9 cellular contexts compared by ENCODE assay signal in genomic region chr14:91869556-91869955, GRCh38. TPM values are rescaled to one million over a fixed set of nuclear protein-coding genes. Genes with fewer than 3 reads are reported as not detected.
A peak's percentile ranks its signal among the peaks of the same experiment; 100 is the strongest.
DNase-seq lines count a peak whose midpoint lies in the region; ATAC-seq, FAIRE-seq and TF ChIP-seq lines count a peak whose summit lies in the region.
"Had no signal": no experiment of that assay in that cellular context is flagged by ENCODE, and none has a peak within 500 bp of the region (broad histone marks: within the 10 kb centered on the region; RNA-seq: fewer than 3 reads in every experiment).

No MANE protein-coding gene starts in this region.

- DNase-seq in activated T-cell treated with anti-CD3 and anti-CD28 coated beads, Interleukin-2, amount 50 U/mL, for 4 hours, result no peak
- no peak for DNase-seq in activated T-cell treated with anti-CD3 and anti-CD28 coated beads, Interleukin-2, amount 50 U/mL, for 48 hours
- no peak for DNase-seq in T-helper 17 cell
- DNase-seq in endothelial cell of umbilical vein (ENCODE audit: low read depth, low spot score), result no peak
- no peak for DNase-seq in spleen
- DNase-seq in mesothelial cell of epicardium (ENCODE audit: low spot score in 2 of 2, unreplicated experiment in 2 of 2), result no peak
- no peak for DNase-seq in BE2C

- H3K27me3 ChIP-seq in endothelial cell of umbilical vein (ENCODE audit: control insufficient read depth in 2 of 2, insufficient read depth in 2 of 2, low read length in 2 of 2), result no peaks in the 10 kb centered on the region
- H3K27me3 ChIP-seq in spleen (replicated peaks in 1 of 7), result no peaks in the 10 kb centered on the region
- peaks cover 24% of the 10 kb centered on the region for H3K27me3 ChIP-seq in BE2C

- no peaks in the 10 kb centered on the region for H3K27me3 Mint-ChIP-seq in activated T-cell treated with anti-CD3 and anti-CD28 coated beads, Interleukin-2, amount 50 U/mL, for 4 hours (ENCODE audit: low read depth)
- H3K27me3 Mint-ChIP-seq in T-helper 17 cell (no peaks in the 10 kb centered on the region), mesothelial cell of epicardium (ENCODE audit: low read depth) (no peaks in the 10 kb centered on the region)

- peak overlapping the region; percentile 75 for H3K4me3 Mint-ChIP-seq in activated T-cell treated with anti-CD3 and anti-CD28 coated beads, Interleukin-2, amount 50 U/mL, for 4 hours
- peak overlapping the region; percentile 89 for H3K4me3 Mint-ChIP-seq in T-helper 17 cell
- H3K4me3 Mint-ChIP-seq in mesothelial cell of epicardium, result no peak overlapping the region

- H2AFZ ChIP-seq in endothelial cell of umbilical vein (ENCODE audit: low read depth, low read length), result no peak overlapping the region

- no peak for TF ChIP-seq POLR2A in endothelial cell of umbilical vein (IDR thresholded peaks at IDR 0.05; ENCODE audit: low read depth, low read length)
- no peak for TF ChIP-seq POLR2A in spleen (IDR thresholded peaks at IDR 0.05)

- H3K4me2 ChIP-seq in endothelial cell of umbilical vein (ENCODE audit: insufficient read depth, low read length), result no peak overlapping the region

- no peaks in the 10 kb centered on the region for H3K79me2 ChIP-seq in endothelial cell of umbilical vein (ENCODE audit: control insufficient read depth, insufficient read depth, low read length)

- H3K4me1 ChIP-seq in endothelial cell of umbilical vein (ENCODE audit: control insufficient read depth, extremely low read depth, insufficient read depth, low read length) (peaks cover 7% of the 10 kb centered on the region), spleen (peaks cover 17 to 78% (median 67%) of the 10 kb centered on the region in 6 donors), BE2C (no peaks in the 10 kb centered on the region)

- H3K4me3 ChIP-seq in endothelial cell of umbilical vein (replicated peaks in 1 of 3; ENCODE audit: insufficient read depth in 1 of 3, low read depth in 1 of 3, low read length in 3 of 3) (no peak overlapping the region), spleen (peak overlapping the region in 1 of 8 donors; percentile 30), BE2C (ENCODE audit: low read depth, low read length) (no peak overlapping the region)

- no peak for FAIRE-seq in endothelial cell of umbilical vein (lab: Jason Lieb, UNC)

- CTCF ChIA-PET in endothelial cell of umbilical vein (lab: Charles Lee), result interaction anchor here (0.6 to 1.0 kb wide), 2 partner anchors 16 to 97 kb away, joined by 3 read pairs; no protein-coding TSS in a partner anchor

- no peaks in the 10 kb centered on the region for H4K20me1 ChIP-seq in endothelial cell of umbilical vein (replicated peaks; ENCODE audit: control insufficient read depth, extremely low read depth, insufficient read depth, low read length)

- 80 to 87% (median 81%) methylated on average over 8 of the region's 8 CpGs for WGBS in spleen, 5 donors

- H3K9me3 ChIP-seq in T-helper 17 cell (ENCODE audit: control insufficient read depth, low read length, poor library complexity, severe bottlenecking) (no peaks in the 10 kb centered on the region), endothelial cell of umbilical vein (replicated peaks; ENCODE audit: control insufficient read depth, insufficient read depth, low read length) (no peaks in the 10 kb centered on the region), spleen (peaks cover 0 to 7% (median 0%) of the 10 kb centered on the region in 8 donors), BE2C (no peaks in the 10 kb centered on the region)

- intact Hi-C loops in endothelial cell of umbilical vein (cut with micrococcal nuclease), result no loop called here
- intact Hi-C loops in spleen (cut with DNase I; ENCODE audit: low total_unique reads), result no loop called here

- no peaks in the 10 kb centered on the region for H3K9me1 ChIP-seq in endothelial cell of umbilical vein (replicated peaks; ENCODE audit: control insufficient read depth, extremely low read depth, insufficient read depth, low read length)

- POLR2A ChIA-PET in endothelial cell of umbilical vein (lab: Charles Lee), result no interaction called here

- H3K4me1 Mint-ChIP-seq in activated T-cell treated with anti-CD3 and anti-CD28 coated beads, Interleukin-2, amount 50 U/mL, for 4 hours (ENCODE audit: low read depth), result peaks cover 94% of the 10 kb centered on the region
- H3K4me1 Mint-ChIP-seq in T-helper 17 cell, result peaks cover 74% of the 10 kb centered on the region
- H3K4me1 Mint-ChIP-seq in mesothelial cell of epicardium, result peaks cover 2% of the 10 kb centered on the region

- H3K36me3 ChIP-seq in endothelial cell of umbilical vein (ENCODE audit: control insufficient read depth in 2 of 2, extremely low read depth in 1 of 2, insufficient read depth in 2 of 2, low read length in 2 of 2) (no peaks in the 10 kb centered on the region), spleen (peaks cover 0 to 51% (median 0%) of the 10 kb centered on the region in 6 donors), BE2C (no peaks in the 10 kb centered on the region)

- H3K27ac ChIP-seq in endothelial cell of umbilical vein (ENCODE audit: insufficient read depth, low read depth, low read length), result no peak overlapping the region
- H3K27ac ChIP-seq in spleen, result peak overlapping the region; percentile 15 to 87 (median 72)

- no peak for ATAC-seq in activated T-cell treated with anti-CD3 and anti-CD28 coated beads, Interleukin-2, amount 50 U/mL, for 4 hours
- ATAC-seq in T-helper 17 cell (no peak), HG02759 (IDR thresholded peaks at IDR 0.05; ENCODE audit: unreplicated experiment) (no peak)
- ATAC-seq: SK-N-SH treated with all-trans-retinoic acid at 6 μM for 48 hours had no signal

- dilution Hi-C loops in endothelial cell of umbilical vein (cut with MboI; ENCODE audit: extremely low pct_ligation_motif_present, low sequenced_read_pairs), result no loop called here

- no peak for TF ChIP-seq CTCF in endothelial cell of umbilical vein (IDR thresholded peaks at IDR 0.05; ENCODE audit: extremely low read depth in 1 of 2, insufficient read depth in 1 of 2, low read depth in 1 of 2, low read length in 2 of 2)
- TF ChIP-seq CTCF in spleen (IDR thresholded peaks at IDR 0.05 in 8 of 11, conservative IDR thresholded peaks at IDR 0.05 in 3 of 11), result no peak
- TF ChIP-seq CTCF in mesothelial cell of epicardium (IDR thresholded peaks at IDR 0.05; ENCODE audit: unreplicated experiment), result no peak
- TF ChIP-seq CTCF in BE2C (IDR thresholded peaks at IDR 0.05; ENCODE audit: low read depth, low read length), result no peak

- H3K27ac Mint-ChIP-seq in T-helper 17 cell (peak overlapping the region; percentile 100), mesothelial cell of epicardium (no peak overlapping the region)

- H3K9ac ChIP-seq in endothelial cell of umbilical vein (replicated peaks; ENCODE audit: extremely low read depth, insufficient read depth, low read length), result no peak overlapping the region

- no peaks in the 10 kb centered on the region for H3K36me3 Mint-ChIP-seq in activated T-cell treated with anti-CD3 and anti-CD28 coated beads, Interleukin-2, amount 50 U/mL, for 4 hours (ENCODE audit: insufficient read depth)
- H3K36me3 Mint-ChIP-seq in T-helper 17 cell (ENCODE audit: low read depth) (peaks cover 2% of the 10 kb centered on the region), mesothelial cell of epicardium (peaks cover 9% of the 10 kb centered on the region)

- H3K9me3 Mint-ChIP-seq in activated T-cell treated with anti-CD3 and anti-CD28 coated beads, Interleukin-2, amount 50 U/mL, for 4 hours, result no peaks in the 10 kb centered on the region
- H3K9me3 Mint-ChIP-seq in mesothelial cell of epicardium, result no peaks in the 10 kb centered on the region

- TSS peak; percentile 87 for BruUV-seq in endothelial cell of umbilical vein (replicated peaks; lab: Mats Ljungman, UMichigan)

TF ChIP-seq in endothelial cell of umbilical vein, 7 proteins besides CTCF, POLR2A, EP300 and RAD21:
- TF ChIP-seq MYC (IDR thresholded peaks at IDR 0.05; ENCODE audit: low read depth, low read length) (no peak), POLR2AphosphoS5 (IDR thresholded peaks at IDR 0.05; ENCODE audit: insufficient read depth, low read depth, low read length) (no peak), GATA2 (IDR thresholded peaks at IDR 0.05; ENCODE audit: insufficient read depth, insufficient read length, low read depth, low read length) (no peak), JUN (IDR thresholded peaks at IDR 0.05; ENCODE audit: borderline replicate concordance, insufficient read depth, insufficient read length, low read depth) (no peak), FOS (IDR thresholded peaks at IDR 0.05; ENCODE audit: borderline replicate concordance, insufficient read depth, low read length) (no peak), EZH2 (IDR thresholded peaks at IDR 0.05; ENCODE audit: borderline replicate concordance, low read depth, low read length, severe bottlenecking) (no peak)
- TF ChIP-seq, protein P1, sequence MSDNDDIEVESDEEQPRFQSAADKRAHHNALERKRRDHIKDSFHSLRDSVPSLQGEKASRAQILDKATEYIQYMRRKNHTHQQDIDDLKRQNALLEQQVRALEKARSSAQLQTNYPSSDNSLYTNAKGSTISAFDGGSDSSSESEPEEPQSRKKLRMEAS (IDR thresholded peaks at IDR 0.05; ENCODE audit: insufficient read depth, insufficient read length), result no peak

RNA-seq across cellular contexts. Expression of gene TC2N, which starts 2.2 kb away (rescaled TPM):
- total RNA-seq in activated T-cell treated with anti-CD3 and anti-CD28 coated beads, Interleukin-2, amount 50 U/mL, for 4 hours, result 10 to 100 TPM in 2 of 3 donors, 1 to 10 TPM in 1; 9.4 to 12.9 (median 10.7) TPM
- total RNA-seq in T-helper 17 cell (100 to 1,000 TPM; 178 to 214 TPM), endothelial cell of umbilical vein (0.40 TPM in 1 of 2 replicates, not detected in the other), spleen (10 to 100 TPM; 33.6 to 50.7 (median 41.6) TPM), mesothelial cell of epicardium (8.5 to 11.6 TPM (median 9.9 TPM) in 3 replicates)
- polyA plus RNA-seq in endothelial cell of umbilical vein (0.08 TPM in 1 of 2 replicates, not detected in the other), spleen (1 to 10 TPM; 5.3 to 7.0 (median 5.6) TPM)
- polyA plus RNA-seq in endothelial cell of umbilical vein (2011; cell fraction: cytosol; rRNA removed), result not detected in 2 replicates
- polyA plus RNA-seq in endothelial cell of umbilical vein (2011; cell fraction: nucleus; rRNA removed), result 0.07 and 0.18 TPM in 2 replicates
- not detected in 2 replicates for polyA plus RNA-seq in endothelial cell of umbilical vein (2012)
- polyA minus RNA-seq in endothelial cell of umbilical vein, result 1.3 and 1.4 TPM in 2 replicates
- polyA minus RNA-seq in endothelial cell of umbilical vein (2011; cell fraction: cytosol; rRNA and poly(A)+ RNA removed), result 9.2 TPM
- polyA minus RNA-seq in endothelial cell of umbilical vein (2011; cell fraction: nucleus; rRNA and poly(A)+ RNA removed), result 0.43 and 1.2 TPM in 2 replicates
- not detected for polyA plus RNA-seq in BE2C (2012; ENCODE audit: insufficient read depth, insufficient read length, low read depth)
